32 cellular contexts compared by ENCODE assay signal in the genomic region with DNA sequence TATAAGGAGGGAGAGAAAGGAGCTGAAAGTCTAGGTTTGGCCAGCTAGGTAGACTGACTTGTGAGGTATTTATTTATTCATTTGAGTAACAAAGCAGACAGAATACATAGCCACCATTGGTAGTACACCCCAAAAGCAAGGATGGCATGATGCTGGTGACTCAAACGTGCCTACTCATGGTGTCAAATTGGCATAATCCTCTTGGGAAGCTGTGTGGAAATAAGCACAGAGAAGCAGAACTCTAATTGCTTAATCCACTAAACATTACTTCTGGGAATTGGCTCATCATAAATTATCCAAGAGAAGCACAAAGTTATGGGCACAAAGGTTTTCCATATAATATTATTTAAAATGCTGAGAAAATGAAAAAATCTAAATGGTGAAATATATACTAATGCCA. TPM values are rescaled to one million over a fixed set of nuclear protein-coding genes. Genes with fewer than 3 reads are reported as not detected.
"Had no signal": no experiment of that assay in that cellular context is flagged by ENCODE, and none has a peak within 500 bp of the region (broad histone marks: within the 10 kb centered on the region; RNA-seq: fewer than 3 reads in every experiment).

No MANE protein-coding gene starts in this region.

- H3K4me3 Mint-ChIP-seq: activated CD4-positive, alpha-beta T cell treated with anti-CD3 and anti-CD28 coated beads, Interleukin-2, amount 10 ng/mL, durations not matched to agents 7 days and 5 days; activated CD8-positive, alpha-beta T cell treated with anti-CD3 and anti-CD28 coated beads, Interleukin-2, amount 10 ng/mL, durations not matched to agents 7 days and 5 days; activated naive CD4-positive, alpha-beta T cell treated with anti-CD3 and anti-CD28 coated beads for 36 hours; activated T-cell treated with anti-CD3 and anti-CD28 coated beads, Interleukin-2, amount 50 U/mL, for 24 hours had no signal

- ATAC-seq: activated CD8-positive, alpha-beta T cell treated with anti-CD3 and anti-CD28 coated beads, Interleukin-2, amount 10 ng/mL, durations not matched to agents 7 days and 5 days; activated naive CD4-positive, alpha-beta T cell treated with anti-CD3 and anti-CD28 coated beads, Interleukin-2, amount 50 U/mL, for 72 hours; body of pancreas; Panc1 had no signal

- H3K27me3 Mint-ChIP-seq: activated T-cell treated with anti-CD3 and anti-CD28 coated beads, Interleukin-2, amount 50 U/mL, for 24 hours had no signal

- H3K27ac ChIP-seq: adrenal gland, body of pancreas, breast epithelium, SJCRH30, SK-N-MC had no signal

- DNase-seq: activated CD4-positive, alpha-beta T cell treated with anti-CD3 and anti-CD28 coated beads, Interleukin-2, amount 10 ng/mL, durations not matched to agents 7 days and 5 days; activated CD4-positive, alpha-beta T cell treated with anti-CD3 and anti-CD28 coated beads, Interleukin-2, amount 50 U/mL, for 48 hours; activated gamma-delta T cell; activated naive CD4-positive, alpha-beta T cell treated with anti-CD3 and anti-CD28 coated beads for 36 hours; activated T-cell treated with anti-CD3 and anti-CD28 coated beads, Interleukin-2, amount 50 U/mL, for 24 hours; adrenal gland; body of pancreas; cerebellar nuclear complex; NCI-H1105; NCI-H1417 treated with DMSO at 0.1 percent for 48 hours; NCI-H187 treated with DMSO at 0.1 percent for 48 hours; NCI-H2081; NCI-H2171 treated with DMSO at 0.1 percent for 48 hours; NCI-H2227 treated with DMSO at 0.1 percent for 48 hours; NCI-H446; NCI-H510A treated with DMSO at 0.1 percent for 48 hours; NCI-H526 treated with DMSO at 0.1 percent for 48 hours; NCI-H774; SHP77; SJCRH30; T1000 had no signal

- H3K36me3 ChIP-seq: adrenal gland, breast epithelium, SJCRH30 had no signal

- H3K9me3 Mint-ChIP-seq: activated CD4-positive, alpha-beta T cell treated with anti-CD3 and anti-CD28 coated beads, Interleukin-2, amount 10 ng/mL, durations not matched to agents 7 days and 5 days; activated naive CD4-positive, alpha-beta T cell treated with anti-CD3 and anti-CD28 coated beads for 36 hours; activated naive CD4-positive, alpha-beta T cell treated with anti-CD3 and anti-CD28 coated beads, Interleukin-2, amount 50 U/mL, for 72 hours; activated T-cell treated with anti-CD3 and anti-CD28 coated beads, Interleukin-2, amount 50 U/mL, for 24 hours; activated T-helper 2 cell treated with anti-CD3 and anti-CD28 coated beads, Interferon-gamma antibody, Interleukin-2, Interleukin-4, amounts not matched to agents 10 μg/mL and 5 μg/mL and 100 μg/mL, durations not matched to agents 14 hours and 24 hours and 36 hours had no signal

- H3K27ac Mint-ChIP-seq: activated CD4-positive, alpha-beta T cell treated with anti-CD3 and anti-CD28 coated beads, Interleukin-2, amount 10 ng/mL, durations not matched to agents 7 days and 5 days; activated CD8-positive, alpha-beta T cell treated with anti-CD3 and anti-CD28 coated beads, Interleukin-2, amount 10 ng/mL, durations not matched to agents 7 days and 5 days; activated naive CD4-positive, alpha-beta T cell treated with anti-CD3 and anti-CD28 coated beads for 36 hours; activated naive CD4-positive, alpha-beta T cell treated with anti-CD3 and anti-CD28 coated beads, Interleukin-2, amount 50 U/mL, for 72 hours; activated T-cell treated with anti-CD3 and anti-CD28 coated beads, Interleukin-2, amount 50 U/mL, for 24 hours; activated T-helper 2 cell treated with anti-CD3 and anti-CD28 coated beads, Interferon-gamma antibody, Interleukin-2, Interleukin-4, amounts not matched to agents 10 μg/mL and 5 μg/mL and 100 μg/mL, durations not matched to agents 14 hours and 24 hours and 36 hours had no signal

- H3K4me1 ChIP-seq: adrenal gland, breast epithelium, SJCRH30 had no signal

- H3K27me3 ChIP-seq: body of pancreas, breast epithelium had no signal

- H3K9me3 ChIP-seq: adrenal gland, body of pancreas, breast epithelium, SJCRH30 had no signal

- H3K36me3 Mint-ChIP-seq: activated naive CD4-positive, alpha-beta T cell treated with anti-CD3 and anti-CD28 coated beads, Interleukin-2, amount 50 U/mL, for 72 hours had no signal

- H3K4me3 ChIP-seq: adrenal gland, body of pancreas, breast epithelium, SJCRH30, SK-N-MC had no signal

RNA-seq across cellular contexts. Expression of gene DEFB132, which starts 2.5 kb away (rescaled TPM):
- total RNA-seq: activated CD4-positive, alpha-beta T cell treated with anti-CD3 and anti-CD28 coated beads, Interleukin-2, amount 10 ng/mL, durations not matched to agents 7 days and 5 days; activated CD8-positive, alpha-beta T cell treated with anti-CD3 and anti-CD28 coated beads, Interleukin-2, amount 10 ng/mL, durations not matched to agents 7 days and 5 days; activated naive CD4-positive, alpha-beta T cell treated with anti-CD3 and anti-CD28 coated beads for 36 hours; activated naive CD4-positive, alpha-beta T cell treated with anti-CD3 and anti-CD28 coated beads, Interleukin-2, amount 50 U/mL, for 72 hours; activated T-helper 2 cell treated with anti-CD3 and anti-CD28 coated beads, Interferon-gamma antibody, Interleukin-2, Interleukin-4, amounts not matched to agents 10 μg/mL and 5 μg/mL and 100 μg/mL, durations not matched to agents 14 hours and 24 hours and 36 hours; adrenal gland; astrocyte; body of pancreas; cardiac septum; RPMI7951; SJCRH30; T-helper 1 cell treated with Interleukin-12 subunit alpha and Interleukin-12 subunit beta and Interleukin-4 antibody, amounts not matched to agents 30 ng/mL and 1 ng/mL, for 36 hours; T-helper 2 cell treated with Interferon-gamma antibody and Interleukin-4, amounts not matched to agents 100 ng/mL and 5 ng/mL, for 36 hours had no signal

RNA-seq across cellular contexts. Expression of gene DEFB129, which starts 32.9 kb away (rescaled TPM):
- total RNA-seq: activated CD4-positive, alpha-beta T cell treated with anti-CD3 and anti-CD28 coated beads, Interleukin-2, amount 10 ng/mL, durations not matched to agents 7 days and 5 days; activated CD8-positive, alpha-beta T cell treated with anti-CD3 and anti-CD28 coated beads, Interleukin-2, amount 10 ng/mL, durations not matched to agents 7 days and 5 days; activated naive CD4-positive, alpha-beta T cell treated with anti-CD3 and anti-CD28 coated beads for 36 hours; activated naive CD4-positive, alpha-beta T cell treated with anti-CD3 and anti-CD28 coated beads, Interleukin-2, amount 50 U/mL, for 72 hours; activated T-helper 2 cell treated with anti-CD3 and anti-CD28 coated beads, Interferon-gamma antibody, Interleukin-2, Interleukin-4, amounts not matched to agents 10 μg/mL and 5 μg/mL and 100 μg/mL, durations not matched to agents 14 hours and 24 hours and 36 hours; adrenal gland; astrocyte; body of pancreas; breast epithelium; cardiac septum; RPMI7951; SJCRH30; T-helper 1 cell treated with Interleukin-12 subunit alpha and Interleukin-12 subunit beta and Interleukin-4 antibody, amounts not matched to agents 30 ng/mL and 1 ng/mL, for 36 hours; T-helper 2 cell treated with Interferon-gamma antibody and Interleukin-4, amounts not matched to agents 100 ng/mL and 5 ng/mL, for 36 hours had no signal
- polyA plus RNA-seq: adrenal gland had no signal
